ENCODE assay signal across 10 cellular contexts in the genomic region with DNA sequence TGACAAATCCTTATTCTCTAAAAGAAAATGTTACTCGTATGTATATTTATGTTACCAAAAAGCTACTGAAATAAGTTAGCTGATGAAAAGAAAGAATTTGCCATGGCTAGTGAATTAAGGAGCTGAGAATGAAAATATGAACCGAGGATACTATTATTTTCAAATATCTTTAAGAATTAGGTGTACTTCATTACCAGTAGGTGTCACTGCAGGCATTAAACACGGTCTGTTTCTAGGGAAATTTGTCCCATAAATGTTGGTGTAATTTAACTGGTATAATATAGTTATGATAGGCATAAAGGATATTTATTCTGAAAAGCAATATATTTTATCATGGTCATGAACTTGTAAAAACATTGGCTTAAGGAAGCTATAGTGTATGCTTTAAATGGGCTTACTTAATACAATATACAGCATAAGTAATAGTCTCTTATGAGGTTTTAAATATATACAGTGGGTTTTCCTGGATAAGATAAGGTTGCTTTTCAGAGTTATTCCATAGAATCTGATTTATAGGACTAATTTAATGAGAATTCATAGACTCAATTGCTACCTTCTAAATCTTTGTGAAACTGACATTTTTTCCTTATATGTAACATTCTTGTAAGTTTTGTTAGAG.
DNase-seq lines count a peak whose midpoint lies in the region; ATAC-seq, FAIRE-seq and TF ChIP-seq lines count a peak whose summit lies in the region.
"Had no signal": no experiment of that assay in that cellular context is flagged by ENCODE, and none has a peak within 500 bp of the region (broad histone marks: within the 10 kb centered on the region; RNA-seq: fewer than 3 reads in every experiment).

No MANE protein-coding gene starts in this region.

- H3K27ac Mint-ChIP-seq in activated naive CD8-positive, alpha-beta T cell treated with anti-CD3 and anti-CD28 coated beads, Interleukin-2, amount 50 U/mL, for 24 hours = no peak overlapping the region

- FAIRE-seq in G401.6 (lab: Jason Lieb, UNC) = peak; percentile 52
- FAIRE-seq in TTC549 (lab: Jason Lieb, UNC) = peak; percentile 93

- no peaks in the 10 kb centered on the region for H3K36me3 ChIP-seq in left ventricle myocardium inferior
- H3K36me3 ChIP-seq: neutrophil had no signal

- intact Hi-C loops in left ventricle myocardium inferior (cut with micrococcal nuclease) = loop anchor here (10.0 kb wide), 1 partner anchor 1053 kb away; no protein-coding TSS in a partner anchor

- no peak overlapping the region for H3K4me3 Mint-ChIP-seq in activated naive CD8-positive, alpha-beta T cell treated with anti-CD3 and anti-CD28 coated beads, Interleukin-2, amount 50 U/mL, for 24 hours

- no peaks in the 10 kb centered on the region for H3K9me3 ChIP-seq in left ventricle myocardium inferior (replicated peaks)
- H3K9me3 ChIP-seq: neutrophil had no signal

- H3K27me3 ChIP-seq in left ventricle myocardium inferior (ENCODE audit: low read depth) = no peaks in the 10 kb centered on the region
- H3K27me3 ChIP-seq: neutrophil had no signal

- no peaks in the 10 kb centered on the region for H3K36me3 Mint-ChIP-seq in activated naive CD8-positive, alpha-beta T cell treated with anti-CD3 and anti-CD28 coated beads, Interleukin-2, amount 50 U/mL, for 24 hours (ENCODE audit: low read depth)

- H3K4me1 Mint-ChIP-seq in activated naive CD8-positive, alpha-beta T cell treated with anti-CD3 and anti-CD28 coated beads, Interleukin-2, amount 50 U/mL, for 24 hours = no peaks in the 10 kb centered on the region

- H3K4me3 ChIP-seq in left ventricle myocardium inferior = no peak overlapping the region
- H3K4me3 ChIP-seq: SK-N-MC had no signal

- no peak overlapping the region for H3K27ac ChIP-seq in left ventricle myocardium inferior (replicated peaks)
- H3K27ac ChIP-seq: neutrophil, SK-N-MC had no signal

- DNase-seq in NCI-H1048 (lab: John Stamatoyannopoulos, UW) (peak; percentile 33), left ventricle myocardium inferior (no peak), stromal cell of bone marrow (ENCODE audit: low read depth) (peak; percentile 62), T-helper 1 cell (no peak), KG1 (lab: John Stamatoyannopoulos, UW) (no peak)
- no peak for DNase-seq in activated naive CD8-positive, alpha-beta T cell treated with anti-CD3 and anti-CD28 coated beads, Interleukin-2, amount 50 U/mL, for 24 hours

- no peak for ATAC-seq in activated naive CD8-positive, alpha-beta T cell treated with anti-CD3 and anti-CD28 coated beads, Interleukin-2, amount 50 U/mL, for 24 hours

- H3K27me3 Mint-ChIP-seq in activated naive CD8-positive, alpha-beta T cell treated with anti-CD3 and anti-CD28 coated beads, Interleukin-2, amount 50 U/mL, for 24 hours = no peaks in the 10 kb centered on the region

- peak; percentile 79 for TF ChIP-seq CTCF in left ventricle myocardium inferior (IDR thresholded peaks at IDR 0.05; ENCODE audit: borderline replicate concordance)

- H3K9me3 Mint-ChIP-seq in activated naive CD8-positive, alpha-beta T cell treated with anti-CD3 and anti-CD28 coated beads, Interleukin-2, amount 50 U/mL, for 24 hours = no peaks in the 10 kb centered on the region

- no peaks in the 10 kb centered on the region for H3K4me1 ChIP-seq in left ventricle myocardium inferior

Comparison
In these comparisons a context has a peak if more than half of its experiments do, and no peak if none do; other contexts are left out.
1. DNase-seq: peak in NCI-H1048 (single experiment) and stromal cell of bone marrow (single experiment); none in left ventricle myocardium inferior (single experiment), T-helper 1 cell (0 of 5), KG1 (single experiment) and activated naive CD8-positive, alpha-beta T cell treated with anti-CD3 and anti-CD28 coated beads, Interleukin-2, amount 50 U/mL, for 24 hours (single experiment).